ENCODE assay signal across 12 cellular contexts in genomic region chr18:13539843-13540535, GRCh38.
DNase-seq lines count a peak whose midpoint lies in the region; ATAC-seq and TF ChIP-seq lines count a peak whose summit lies in the region.
"Had no signal": no experiment of that assay in that cellular context is flagged by ENCODE, and none has a peak within 500 bp of the region (broad histone marks: within the 10 kb centered on the region; RNA-seq: fewer than 3 reads in every experiment).

No MANE protein-coding gene starts in this region.

- H3K9me3 ChIP-seq in aorta (ENCODE audit: control insufficient read depth, low read length), result no peaks in the 10 kb centered on the region
- H3K9me3 ChIP-seq: heart left ventricle had no signal

- no peaks in the 10 kb centered on the region for H3K36me3 ChIP-seq in aorta (ENCODE audit: control insufficient read depth in 1 of 2, insufficient read depth in 2 of 2, low read length in 1 of 2)
- H3K36me3 ChIP-seq: heart left ventricle had no signal

- H3K4me3 Mint-ChIP-seq in natural killer cell (peak overlapping the region; percentile 42), nephron (no peak overlapping the region)
- H3K4me3 Mint-ChIP-seq in natural killer cell treated with Interleukin-12 subunit alpha and Interleukin-12 subunit beta and Interleukin-15 and Interleukin-18, amount 100 ng/mL, for 72 hours, result no peak overlapping the region
- peak overlapping the region; percentile 7 for H3K4me3 Mint-ChIP-seq in activated naive CD8-positive, alpha-beta T cell treated with anti-CD3 and anti-CD28 coated beads, Interleukin-2, amount 50 U/mL, for 24 hours
- H3K4me3 Mint-ChIP-seq in stimulated activated naive B cell treated with anti-CD40 and anti-IgM and Interleukin-4, amounts not matched to agents 10 μg/mL and 1 μg/mL and 100 μg/mL, for 72 hours, result peak overlapping the region in 1 of 2 donors; percentile 54

- H3K27ac Mint-ChIP-seq in natural killer cell, result peak overlapping the region in 1 of 2 donors; percentile 74
- peak overlapping the region in 1 of 2 donors; percentile 78 for H3K27ac Mint-ChIP-seq in natural killer cell treated with Interleukin-12 subunit alpha and Interleukin-12 subunit beta and Interleukin-15 and Interleukin-18, amount 100 ng/mL, for 72 hours
- H3K27ac Mint-ChIP-seq in activated naive CD8-positive, alpha-beta T cell treated with anti-CD3 and anti-CD28 coated beads, Interleukin-2, amount 50 U/mL, for 24 hours, result peak overlapping the region; percentile 43
- H3K27ac Mint-ChIP-seq in nephron, result peak overlapping the region in 2 of 3 experiments; percentile 44 to 47
- H3K27ac Mint-ChIP-seq in stimulated activated naive B cell treated with anti-CD40 and anti-IgM and Interleukin-4, amounts not matched to agents 10 μg/mL and 1 μg/mL and 100 μg/mL, for 72 hours, result no peak overlapping the region

- H3K27ac ChIP-seq in aorta (ENCODE audit: low read depth in 1 of 2, low read length in 2 of 2), result no peak overlapping the region

- H3K4me1 ChIP-seq in aorta (ENCODE audit: control insufficient read depth in 1 of 2, insufficient read depth in 2 of 2, low read length in 2 of 2), result peaks cover 3 to 8% of the 10 kb centered on the region in 2 donors

- H3K9me3 Mint-ChIP-seq in natural killer cell (no peaks in the 10 kb centered on the region), nephron (no peaks in the 10 kb centered on the region)
- no peaks in the 10 kb centered on the region for H3K9me3 Mint-ChIP-seq in natural killer cell treated with Interleukin-12 subunit alpha and Interleukin-12 subunit beta and Interleukin-15 and Interleukin-18, amount 100 ng/mL, for 72 hours
- no peaks in the 10 kb centered on the region for H3K9me3 Mint-ChIP-seq in activated naive CD8-positive, alpha-beta T cell treated with anti-CD3 and anti-CD28 coated beads, Interleukin-2, amount 50 U/mL, for 24 hours
- no peaks in the 10 kb centered on the region for H3K9me3 Mint-ChIP-seq in stimulated activated naive B cell treated with anti-CD40 and anti-IgM and Interleukin-4, amounts not matched to agents 10 μg/mL and 1 μg/mL and 100 μg/mL, for 72 hours

- intact Hi-C loops in natural killer cell (cut with micrococcal nuclease), result no loop called here
- intact Hi-C loops in aorta (cut with DNase I), result loop anchor here in 1 of 2 donors (10.0 kb wide), 1 partner anchor 155 kb away; no protein-coding TSS in a partner anchor

- H3K4me1 Mint-ChIP-seq in natural killer cell (peaks cover 28 to 41% of the 10 kb centered on the region in 2 donors), nephron (peaks cover 38% of the 10 kb centered on the region)
- peaks cover 15 to 23% of the 10 kb centered on the region in 2 donors for H3K4me1 Mint-ChIP-seq in natural killer cell treated with Interleukin-12 subunit alpha and Interleukin-12 subunit beta and Interleukin-15 and Interleukin-18, amount 100 ng/mL, for 72 hours (ENCODE audit: low read depth in 2 of 2)
- peaks cover 57% of the 10 kb centered on the region for H3K4me1 Mint-ChIP-seq in activated naive CD8-positive, alpha-beta T cell treated with anti-CD3 and anti-CD28 coated beads, Interleukin-2, amount 50 U/mL, for 24 hours
- peaks cover 37 to 52% of the 10 kb centered on the region in 2 donors for H3K4me1 Mint-ChIP-seq in stimulated activated naive B cell treated with anti-CD40 and anti-IgM and Interleukin-4, amounts not matched to agents 10 μg/mL and 1 μg/mL and 100 μg/mL, for 72 hours

- no peak for DNase-seq in natural killer cell
- no peak for DNase-seq in natural killer cell treated with Interleukin-12 subunit alpha and Interleukin-12 subunit beta and Interleukin-15 and Interleukin-18, amount 100 ng/mL, for 72 hours (ENCODE audit: low spot score)
- DNase-seq in activated naive CD8-positive, alpha-beta T cell treated with anti-CD3 and anti-CD28 coated beads, Interleukin-2, amount 50 U/mL, for 24 hours, result no peak
- DNase-seq in aorta, result no peak
- no peak for DNase-seq in NCI-H128 (lab: John Stamatoyannopoulos, UW; ENCODE audit: unreplicated experiment)
- no peak for DNase-seq in NCI-H524 (lab: John Stamatoyannopoulos, UW)
- no peak for DNase-seq in stimulated activated naive B cell treated with anti-CD40 and anti-IgM and Interleukin-4, amounts not matched to agents 10 μg/mL and 1 μg/mL and 100 μg/mL, for 72 hours
- DNase-seq: activated CD4-positive, CD25-positive, alpha-beta regulatory T cell; AML-193; heart left ventricle; NCI-H226 had no signal

- H3K27me3 ChIP-seq in aorta (ENCODE audit: control insufficient read depth in 1 of 2, insufficient read depth in 2 of 2, low read length in 1 of 2), result no peaks in the 10 kb centered on the region
- H3K27me3 ChIP-seq: heart left ventricle had no signal

- WGBS in aorta, 2 donors, result 3 to 7% methylated on average over 4 of the region's 4 CpGs

- H3K4me3 ChIP-seq in aorta (ENCODE audit: low read length in 2 of 2), result no peak overlapping the region
- H3K4me3 ChIP-seq: heart left ventricle had no signal

- TF ChIP-seq CTCF in natural killer cell (IDR thresholded peaks at IDR 0.05) (no peak), nephron (IDR thresholded peaks at IDR 0.05; ENCODE audit: unreplicated experiment in 3 of 3) (no peak)

- ATAC-seq in natural killer cell (no peak), aorta (ENCODE audit: low FRiP score) (peak; percentile 53)
- no peak for ATAC-seq in natural killer cell treated with Interleukin-12 subunit alpha and Interleukin-12 subunit beta and Interleukin-15 and Interleukin-18, amount 100 ng/mL, for 72 hours
- no peak for ATAC-seq in activated naive CD8-positive, alpha-beta T cell treated with anti-CD3 and anti-CD28 coated beads, Interleukin-2, amount 50 U/mL, for 24 hours
- ATAC-seq in stimulated activated naive B cell treated with anti-CD40 and anti-IgM and Interleukin-4, amounts not matched to agents 10 μg/mL and 1 μg/mL and 100 μg/mL, for 72 hours (replicated peaks), result no peak

- no peaks in the 10 kb centered on the region for H3K36me3 Mint-ChIP-seq in natural killer cell
- no peaks in the 10 kb centered on the region for H3K36me3 Mint-ChIP-seq in natural killer cell treated with Interleukin-12 subunit alpha and Interleukin-12 subunit beta and Interleukin-15 and Interleukin-18, amount 100 ng/mL, for 72 hours
- no peaks in the 10 kb centered on the region for H3K36me3 Mint-ChIP-seq in activated naive CD8-positive, alpha-beta T cell treated with anti-CD3 and anti-CD28 coated beads, Interleukin-2, amount 50 U/mL, for 24 hours (ENCODE audit: low read depth)
- no peaks in the 10 kb centered on the region for H3K36me3 Mint-ChIP-seq in nephron (ENCODE audit: low read depth)
- peaks cover 2 to 11% of the 10 kb centered on the region in 2 donors for H3K36me3 Mint-ChIP-seq in stimulated activated naive B cell treated with anti-CD40 and anti-IgM and Interleukin-4, amounts not matched to agents 10 μg/mL and 1 μg/mL and 100 μg/mL, for 72 hours

- H3K27me3 Mint-ChIP-seq in natural killer cell (ENCODE audit: low read depth in 2 of 2), result no peaks in the 10 kb centered on the region
- no peaks in the 10 kb centered on the region for H3K27me3 Mint-ChIP-seq in natural killer cell treated with Interleukin-12 subunit alpha and Interleukin-12 subunit beta and Interleukin-15 and Interleukin-18, amount 100 ng/mL, for 72 hours
- H3K27me3 Mint-ChIP-seq in activated naive CD8-positive, alpha-beta T cell treated with anti-CD3 and anti-CD28 coated beads, Interleukin-2, amount 50 U/mL, for 24 hours, result no peaks in the 10 kb centered on the region
- peaks cover 8% of the 10 kb centered on the region for H3K27me3 Mint-ChIP-seq in nephron (ENCODE audit: low read depth)
- no peaks in the 10 kb centered on the region for H3K27me3 Mint-ChIP-seq in stimulated activated naive B cell treated with anti-CD40 and anti-IgM and Interleukin-4, amounts not matched to agents 10 μg/mL and 1 μg/mL and 100 μg/mL, for 72 hours

Comparison
In these comparisons a context has a peak if more than half of its experiments do, and no peak if none do; other contexts are left out.
1. H3K4me3 Mint-ChIP-seq: peak in natural killer cell (single experiment) and activated naive CD8-positive, alpha-beta T cell treated with anti-CD3 and anti-CD28 coated beads, Interleukin-2, amount 50 U/mL, for 24 hours (single experiment); none in natural killer cell treated with Interleukin-12 subunit alpha and Interleukin-12 subunit beta and Interleukin-15 and Interleukin-18, amount 100 ng/mL, for 72 hours (single experiment) and nephron (0 of 3).